32 cellular contexts compared by ENCODE assay signal in genomic region chr7:761101-761500, GRCh38.
"Had no signal": no experiment of that assay in that cellular context is flagged by ENCODE, and none has a peak within 500 bp of the region (broad histone marks: within the 10 kb centered on the region; RNA-seq: fewer than 3 reads in every experiment).

No MANE protein-coding gene starts in this region.

- DNase-seq: activated CD4-positive, alpha-beta memory T cell treated with anti-CD3 and anti-CD28 coated beads, Interleukin-2, amount 10 ng/mL, durations not matched to agents 7 days and 5 days; activated CD4-positive, alpha-beta T cell treated with anti-CD3 and anti-CD28 coated beads for 1 hour; activated CD4-positive, alpha-beta T cell treated with anti-CD3 and anti-CD28 coated beads for 4 hours; activated CD4-positive, alpha-beta T cell treated with anti-CD3 and anti-CD28 coated beads, Interleukin-2, amount 10 ng/mL, durations not matched to agents 7 days and 5 days; activated CD4-positive, alpha-beta T cell treated with anti-CD3 and anti-CD28 coated beads, Interleukin-2, amount 50 U/mL, for 4 hours; activated CD8-positive, alpha-beta memory T cell treated with anti-CD3 and anti-CD28 coated beads, Interleukin-2, amount 50 U/mL, for 48 hours; activated gamma-delta T cell; activated naive CD4-positive, alpha-beta T cell; activated naive CD4-positive, alpha-beta T cell treated with anti-CD3 and anti-CD28 coated beads, Interleukin-2, amount 50 U/mL, for 16 hours; activated T-cell treated with anti-CD3 and anti-CD28 coated beads for 4 hours; activated T-cell treated with anti-CD3 and anti-CD28 coated beads, Interleukin-2, amount 50 U/mL, for 24 hours; activated T-cell treated with anti-CD3 and anti-CD28 coated beads, Interleukin-2, amount 50 U/mL, for 72 hours; amniotic stem cell; anterior cingulate cortex; brain microvascular endothelial cell; cortex of kidney; dermis blood vessel endothelial cell; effector CD4-positive, alpha-beta T cell; effector memory CD8-positive, alpha-beta T cell; esophagus squamous epithelium; foreskin melanocyte; heart right ventricle; T-helper 1 cell; T-helper 17 cell; T1000 had no signal

- H3K27me3 ChIP-seq: brain microvascular endothelial cell, esophagus squamous epithelium, gastroesophageal sphincter, heart right ventricle had no signal

- H3K9me3 ChIP-seq: esophagus squamous epithelium, gastroesophageal sphincter, heart right ventricle had no signal

- ATAC-seq: activated T-cell treated with anti-CD3 and anti-CD28 coated beads, Interleukin-2, amount 50 U/mL, for 72 hours; effector memory CD8-positive, alpha-beta T cell; gastroesophageal sphincter; heart right ventricle; T-helper 17 cell; WTC11 had no signal

- H3K27ac ChIP-seq: brain microvascular endothelial cell, epithelial cell of prostate, esophagus squamous epithelium, gastroesophageal sphincter, heart right ventricle had no signal

- H3K4me3 ChIP-seq: esophagus squamous epithelium, gastroesophageal sphincter, heart right ventricle had no signal

- H3K4me1 ChIP-seq: esophagus squamous epithelium, heart right ventricle had no signal

- FAIRE-seq: astrocyte, bronchial epithelial cell, colon, endothelial cell of umbilical vein had no signal
